In genomic region chr6:43927525-43928210, GRCh38 we compare ENCODE assay signal across 9 cellular contexts.
DNase-seq lines count a peak whose midpoint lies in the region; ATAC-seq and TF ChIP-seq lines count a peak whose summit lies in the region.
"Had no signal": no experiment of that assay in that cellular context is flagged by ENCODE, and none has a peak within 500 bp of the region (broad histone marks: within the 10 kb centered on the region; RNA-seq: fewer than 3 reads in every experiment).

No MANE protein-coding gene starts in this region.

- H3K4me3 ChIP-seq in BLaER1 treated with 17β-estradiol and CSF1 and Interleukin-3, amounts not matched to agents 10 nM and 100 nM: no peak overlapping the region
- no peak overlapping the region for H3K4me3 ChIP-seq in WERI-Rb-1 (ENCODE audit: low read depth, low read length)

- peak overlapping the region; percentile 59 for H3K4me3 Mint-ChIP-seq in memory B cell

- H3K4me2 ChIP-seq in BLaER1 treated with 17β-estradiol and CSF1 and Interleukin-3, amounts not matched to agents 10 nM and 100 nM: peak overlapping the region; percentile 16 to 68 (median 39); a peak in 20 of 22 replicates

- H3K36me3 Mint-ChIP-seq in memory B cell: no peaks in the 10 kb centered on the region

- no peaks in the 10 kb centered on the region for H3K9me3 Mint-ChIP-seq in memory B cell

- ATAC-seq in memory B cell (ENCODE audit: low read depth): peak; percentile 88
- ATAC-seq in HG03460 (IDR thresholded peaks at IDR 0.05; ENCODE audit: unreplicated experiment): no peak
- ATAC-seq: sciatic nerve had no signal

- peaks cover 48 to 65% (median 57%) of the 10 kb centered on the region in 10 experiments for H3K4me1 ChIP-seq in BLaER1 treated with 17β-estradiol and CSF1 and Interleukin-3, amounts not matched to agents 10 nM and 100 nM

- peaks cover 0 to 9% (median 0%) of the 10 kb centered on the region in 11 experiments; a peak in 2 of 22 replicates for H3K27me3 ChIP-seq in BLaER1 treated with 17β-estradiol and CSF1 and Interleukin-3, amounts not matched to agents 10 nM and 100 nM
- H3K27me3 ChIP-seq in WERI-Rb-1 (ENCODE audit: insufficient read depth, low read depth, severe bottlenecking): no peaks in the 10 kb centered on the region

- H3K9me3 ChIP-seq in BLaER1 treated with 17β-estradiol and CSF1 and Interleukin-3, amounts not matched to agents 10 nM and 100 nM (replicated peaks in 1 of 11): no peaks in the 10 kb centered on the region
- H3K9me3 ChIP-seq in WERI-Rb-1 (ENCODE audit: severe bottlenecking): no peaks in the 10 kb centered on the region

- peak overlapping the region in 1 of 11 experiments; percentile 39; a peak in 3 of 22 replicates for H3K27ac ChIP-seq in BLaER1 treated with 17β-estradiol and CSF1 and Interleukin-3, amounts not matched to agents 10 nM and 100 nM
- H3K27ac ChIP-seq in WERI-Rb-1 (peak overlapping the region; percentile 48; the same call in 1 of the 2 replicates), substantia nigra (ENCODE audit: low read depth, low read length, poor library complexity, severe bottlenecking) (no peak overlapping the region)

- no peak; the same call in none of the 2 replicates for TF ChIP-seq CTCF in WERI-Rb-1 (IDR thresholded peaks at IDR 0.05; ENCODE audit: low read depth, low read length)

- DNase-seq in KG1 (lab: John Stamatoyannopoulos, UW) (peak; percentile 6), WERI-Rb-1 (no peak), memory B cell (ENCODE audit: low spot score in 2 of 2) (peak in 1 of 2 donors; percentile 16), Ammon's horn (ENCODE audit: low spot score) (no peak), substantia nigra (lab: John Stamatoyannopoulos, UW) (no peak), cerebellar cortex (ENCODE audit: low spot score) (no peak)

- no peak overlapping the region for H3K9ac ChIP-seq in BLaER1 treated with 17β-estradiol and CSF1 and Interleukin-3, amounts not matched to agents 10 nM and 100 nM

- H3K27me3 Mint-ChIP-seq in memory B cell: no peaks in the 10 kb centered on the region

- H4K20me1 ChIP-seq in BLaER1 treated with 17β-estradiol and CSF1 and Interleukin-3, amounts not matched to agents 10 nM and 100 nM: peaks cover 0 to 14% (median 0%) of the 10 kb centered on the region in 11 experiments; a peak in 2 of 22 replicates

- H3K4me1 Mint-ChIP-seq in memory B cell: peaks cover 12% of the 10 kb centered on the region

- no peaks in the 10 kb centered on the region for H3K36me3 ChIP-seq in BLaER1 treated with 17β-estradiol and CSF1 and Interleukin-3, amounts not matched to agents 10 nM and 100 nM
- H3K36me3 ChIP-seq in WERI-Rb-1: no peaks in the 10 kb centered on the region

- H3K27ac Mint-ChIP-seq in memory B cell: no peak overlapping the region
